ENCODE assay signal across 33 cellular contexts in the genomic region with DNA sequence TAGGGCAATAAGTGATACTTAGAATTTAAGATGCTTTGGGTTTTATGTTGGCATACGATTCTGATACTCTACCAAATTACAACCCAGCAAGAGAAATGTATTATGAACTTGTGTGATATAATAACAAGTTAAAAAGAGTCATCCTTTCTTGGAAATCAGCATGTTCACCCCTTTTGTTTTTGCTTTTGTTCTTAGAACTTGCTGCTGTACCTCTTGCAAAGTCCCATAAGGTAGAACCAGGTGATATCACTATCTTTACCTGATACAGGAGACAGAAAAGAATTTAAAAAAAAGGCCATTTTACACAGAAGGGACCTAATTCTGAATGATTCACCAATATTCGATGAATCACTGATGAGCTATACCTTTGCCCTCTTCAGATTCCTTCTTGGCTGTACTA.
"Had no signal": no experiment of that assay in that cellular context is flagged by ENCODE, and none has a peak within 500 bp of the region (broad histone marks: within the 10 kb centered on the region; RNA-seq: fewer than 3 reads in every experiment).

No MANE protein-coding gene starts in this region.

- DNase-seq: activated B cell treated with CpG ODN at 0.5 μM for 24 hours; activated CD4-positive, alpha-beta memory T cell treated with anti-CD3 and anti-CD28 coated beads for 36 hours; activated CD4-positive, alpha-beta T cell treated with anti-CD3 and anti-CD28 coated beads for 4 hours; activated CD4-positive, alpha-beta T cell treated with anti-CD3 and anti-CD28 coated beads, Interleukin-2, amount 10 ng/mL, durations not matched to agents 24 days and 14 days; activated CD4-positive, alpha-beta T cell treated with anti-CD3 and anti-CD28 coated beads, Interleukin-2, amount 50 U/mL, for 1 hour; activated CD4-positive, alpha-beta T cell treated with anti-CD3 and anti-CD28 coated beads, Interleukin-2, amount 50 U/mL, for 4 hours; activated CD8-positive, alpha-beta memory T cell treated with anti-CD3 and anti-CD28 coated beads, Interleukin-2, amount 50 U/mL, for 4 hours; activated CD8-positive, alpha-beta T cell treated with anti-CD3 and anti-CD28 coated beads for 36 hours; activated effector memory CD4-positive, alpha-beta T cell treated with anti-CD3 and anti-CD28 coated beads, Interleukin-2, amount 50 U/mL, for 16 hours; activated gamma-delta T cell treated with Interleukin-2 at 50 U/mL for 16 hours; activated naive CD4-positive, alpha-beta T cell; activated naive CD4-positive, alpha-beta T cell treated with anti-CD3 and anti-CD28 coated beads for 36 hours; activated naive CD4-positive, alpha-beta T cell treated with anti-CD3 and anti-CD28 coated beads, Interleukin-2, amount 50 U/mL, for 16 hours; activated naive CD8-positive, alpha-beta T cell treated with anti-CD3 and anti-CD28 coated beads for 36 hours; activated T-cell treated with anti-CD3 and anti-CD28 coated beads for 4 hours; activated T-cell treated with anti-CD3 and anti-CD28 coated beads, Interleukin-2, amount 50 U/mL, for 1 hour; activated T-cell treated with anti-CD3 and anti-CD28 coated beads, Interleukin-2, amount 50 U/mL, for 4 hours; activated T-cell treated with anti-CD3 and anti-CD28 coated beads, Interleukin-2, amount 50 U/mL, for 72 hours; adrenal gland; amniotic stem cell; aorta; body of pancreas; brain microvascular endothelial cell; caudate nucleus; cerebellar nuclear complex; T-helper 1 cell; T-helper 2 cell; T-helper 9 cell had no signal

- H3K4me1 ChIP-seq: adrenal gland, body of pancreas, breast epithelium had no signal

- H3K27me3 ChIP-seq: adrenal gland, body of pancreas, brain microvascular endothelial cell, breast epithelium had no signal

- H3K27ac ChIP-seq: adrenal gland, body of pancreas, brain microvascular endothelial cell, breast epithelium, cardiac muscle cell, VCaP had no signal

- ATAC-seq: activated CD8-positive, alpha-beta T cell treated with anti-CD3 and anti-CD28 coated beads for 36 hours; activated naive CD4-positive, alpha-beta T cell treated with anti-CD3 and anti-CD28 coated beads, Interleukin-2, amount 50 U/mL, for 72 hours; activated T-cell treated with anti-CD3 and anti-CD28 coated beads, Interleukin-2, amount 50 U/mL, for 4 hours; activated T-cell treated with anti-CD3 and anti-CD28 coated beads, Interleukin-2, amount 50 U/mL, for 72 hours; activated T-helper 17 cell treated with anti-CD3 and anti-CD28 coated beads, Interleukin-2, amount 50 U/mL, for 72 hours; body of pancreas had no signal
